Comparison of ENCODE assay signal across 12 cellular contexts in genomic region chr2:217936952-217937351, GRCh38.
A peak's percentile ranks its signal among the peaks of the same experiment; 100 is the strongest.
DNase-seq lines count a peak whose midpoint lies in the region; ATAC-seq and TF ChIP-seq lines count a peak whose summit lies in the region.
"Had no signal": no experiment of that assay in that cellular context is flagged by ENCODE, and none has a peak within 500 bp of the region (broad histone marks: within the 10 kb centered on the region; RNA-seq: fewer than 3 reads in every experiment).

No MANE protein-coding gene starts in this region.

- H3K79me1 ChIP-seq in mesendoderm (ENCODE audit: low read length): no peaks in the 10 kb centered on the region

- H3K4me3 Mint-ChIP-seq in activated naive CD8-positive, alpha-beta T cell treated with anti-CD3 and anti-CD28 coated beads, Interleukin-2, amount 50 U/mL, for 24 hours: no peak overlapping the region

- H3K23ac ChIP-seq in mesendoderm (ENCODE audit: low read length): no peak overlapping the region

- H3K27ac Mint-ChIP-seq in activated naive CD8-positive, alpha-beta T cell treated with anti-CD3 and anti-CD28 coated beads, Interleukin-2, amount 50 U/mL, for 24 hours: no peak overlapping the region

- no peak overlapping the region for H3K4ac ChIP-seq in mesendoderm (ENCODE audit: low read depth, low read length)

- H3K4me3 ChIP-seq in HUES6 (ENCODE audit: low read depth, low read length) (no peak overlapping the region), colonic mucosa (no peak overlapping the region), mesendoderm (ENCODE audit: low read length) (no peak overlapping the region)

- ATAC-seq in HG02973 (IDR thresholded peaks at IDR 0.05; ENCODE audit: unreplicated experiment): no peak
- no peak for ATAC-seq in activated naive CD8-positive, alpha-beta T cell treated with anti-CD3 and anti-CD28 coated beads, Interleukin-2, amount 50 U/mL, for 24 hours

- H3K36me3 ChIP-seq in HUES6 (ENCODE audit: control insufficient read depth, insufficient read depth, low read length) (no peaks in the 10 kb centered on the region), colonic mucosa (no peaks in the 10 kb centered on the region), mesendoderm (ENCODE audit: control insufficient read depth, insufficient read depth, low read length) (no peaks in the 10 kb centered on the region)

- peaks cover 3% of the 10 kb centered on the region for H3K4me1 Mint-ChIP-seq in activated naive CD8-positive, alpha-beta T cell treated with anti-CD3 and anti-CD28 coated beads, Interleukin-2, amount 50 U/mL, for 24 hours

- peak overlapping the region; percentile 2 for H3K18ac ChIP-seq in mesendoderm (ENCODE audit: low read length)

- peak overlapping the region; percentile 7 for H2AK5ac ChIP-seq in mesendoderm (ENCODE audit: low read length)

- H3K9me3 ChIP-seq in HUES6 (ENCODE audit: control insufficient read depth, insufficient read depth, low read depth, low read length) (no peaks in the 10 kb centered on the region), colonic mucosa (no peaks in the 10 kb centered on the region)

- no peaks in the 10 kb centered on the region for H3K9me3 Mint-ChIP-seq in activated naive CD8-positive, alpha-beta T cell treated with anti-CD3 and anti-CD28 coated beads, Interleukin-2, amount 50 U/mL, for 24 hours

- intact Hi-C loops in colonic mucosa (cut with DNase I): no loop called here

- H3K36me3 Mint-ChIP-seq in activated naive CD8-positive, alpha-beta T cell treated with anti-CD3 and anti-CD28 coated beads, Interleukin-2, amount 50 U/mL, for 24 hours (ENCODE audit: low read depth): no peaks in the 10 kb centered on the region

- H2BK15ac ChIP-seq in mesendoderm (replicated peaks; ENCODE audit: low read depth): no peak overlapping the region

- TF ChIP-seq CTCF in colonic mucosa (IDR thresholded peaks at IDR 0.05): no peak

- H4K8ac ChIP-seq in mesendoderm (ENCODE audit: low read depth, low read length): no peak overlapping the region

- H3K4me2 ChIP-seq in mesendoderm (ENCODE audit: low read length): no peak overlapping the region

- DNase-seq in colonic mucosa (no peak), mesendoderm (no peak), substantia nigra (lab: John Stamatoyannopoulos, UW) (no peak), cerebellar cortex (ENCODE audit: low spot score) (no peak)
- no peak for DNase-seq in activated CD4-positive, alpha-beta T cell treated with anti-CD3 and anti-CD28 coated beads for 4 hours
- no peak for DNase-seq in activated naive CD8-positive, alpha-beta T cell treated with anti-CD3 and anti-CD28 coated beads, Interleukin-2, amount 50 U/mL, for 24 hours
- DNase-seq: activated T-cell treated with anti-CD3 and anti-CD28 coated beads, Interleukin-2, amount 50 U/mL, for 1 hour; GDM1; islet precursor cell; NCI-H1105 treated with DMSO at 0.1 percent for 48 hours had no signal

- peak overlapping the region; percentile 52 for H3K56ac ChIP-seq in mesendoderm (ENCODE audit: low read length)

- peak overlapping the region; percentile 2 for H2BK5ac ChIP-seq in mesendoderm (ENCODE audit: low read length)

- H3K27ac ChIP-seq in HUES6 (ENCODE audit: low read depth, low read length) (no peak overlapping the region), colonic mucosa (peak overlapping the region; percentile 68), mesendoderm (ENCODE audit: low read depth, low read length) (no peak overlapping the region), substantia nigra (ENCODE audit: low read depth, low read length, poor library complexity, severe bottlenecking) (peak overlapping the region; percentile 35)

- no CpG with 5 or more reads among the region's 10 CpGs for WGBS in mesendoderm (ENCODE audit: extremely low coverage, insufficient coverage, low lambda C conversion rate)

- H2BK120ac ChIP-seq in mesendoderm (ENCODE audit: low read depth, low read length): no peak overlapping the region

- no peaks in the 10 kb centered on the region for H3K79me2 ChIP-seq in mesendoderm (ENCODE audit: control insufficient read depth, insufficient read depth, low read length)

- no peak overlapping the region for H4K5ac ChIP-seq in mesendoderm (ENCODE audit: low read length)

- H3K27me3 ChIP-seq in HUES6 (ENCODE audit: control insufficient read depth, insufficient read depth, low read length) (no peaks in the 10 kb centered on the region), colonic mucosa (no peaks in the 10 kb centered on the region), mesendoderm (ENCODE audit: insufficient read depth, low read length, poor library complexity) (no peaks in the 10 kb centered on the region)

- H3K9ac ChIP-seq in HUES6 (ENCODE audit: low read length): peak overlapping the region; percentile 5
- peak overlapping the region in 1 of 2 donors; percentile 39 for H3K9ac ChIP-seq in colonic mucosa (ENCODE audit: low read depth in 2 of 2, low read length in 2 of 2)
- no peak overlapping the region for H3K9ac ChIP-seq in mesendoderm (ENCODE audit: low read length)

- peaks cover 6% of the 10 kb centered on the region for H3K27me3 Mint-ChIP-seq in activated naive CD8-positive, alpha-beta T cell treated with anti-CD3 and anti-CD28 coated beads, Interleukin-2, amount 50 U/mL, for 24 hours

- peaks cover 44% of the 10 kb centered on the region for H3K4me1 ChIP-seq in HUES6 (ENCODE audit: control insufficient read depth, insufficient read depth, low read length)
- no peaks in the 10 kb centered on the region for H3K4me1 ChIP-seq in colonic mucosa
- peaks cover 11% of the 10 kb centered on the region for H3K4me1 ChIP-seq in mesendoderm (ENCODE audit: control insufficient read depth, low read depth, low read length)

Comparison
In these comparisons a context has a peak if more than half of its experiments do, and no peak if none do; other contexts are left out.
1. H3K27ac ChIP-seq: peak in colonic mucosa (single experiment) and substantia nigra (single experiment); none in HUES6 (single experiment) and mesendoderm (single experiment).